In genomic region chr18:46250812-46251173, GRCh38 we compare ENCODE assay signal across 9 cellular contexts.
DNase-seq lines count a peak whose midpoint lies in the region; ATAC-seq and TF ChIP-seq lines count a peak whose summit lies in the region.
"Had no signal": no experiment of that assay in that cellular context is flagged by ENCODE, and none has a peak within 500 bp of the region (broad histone marks: within the 10 kb centered on the region; RNA-seq: fewer than 3 reads in every experiment).

No MANE protein-coding gene starts in this region.

- H3K9me3 ChIP-seq in HEK293 (ENCODE audit: control insufficient read depth, insufficient read depth, low read depth, low read length), result no peaks in the 10 kb centered on the region
- no peaks in the 10 kb centered on the region for H3K9me3 ChIP-seq in mesodermal cell (ENCODE audit: control insufficient read depth, low read length)

- H3K36me3 Mint-ChIP-seq in CD14-positive monocyte, result peaks cover 19 to 32% of the 10 kb centered on the region in 2 donors
- peaks cover 53% of the 10 kb centered on the region for H3K36me3 Mint-ChIP-seq in activated CD8-positive, alpha-beta T cell treated with anti-CD3 and anti-CD28 coated beads for 36 hours (ENCODE audit: low read depth)

- H3K27ac Mint-ChIP-seq in CD14-positive monocyte, result peak overlapping the region; percentile 87 to 96 (median 94)
- peak overlapping the region; percentile 91 for H3K27ac Mint-ChIP-seq in activated CD8-positive, alpha-beta T cell treated with anti-CD3 and anti-CD28 coated beads for 36 hours

- peaks cover 0 to 7% of the 10 kb centered on the region in 2 experiments; a peak in 2 of 3 replicates for H3K36me3 ChIP-seq in HEK293 (ENCODE audit: control insufficient read depth in 2 of 2, insufficient read depth in 1 of 2, low read length in 2 of 2)
- H3K36me3 ChIP-seq in mesodermal cell (ENCODE audit: control insufficient read depth, insufficient read depth, low read length), result peaks cover 12% of the 10 kb centered on the region

- H3K4me3 ChIP-seq in HEK293 (ENCODE audit: low read depth, low read length) (no peak overlapping the region), mesodermal cell (ENCODE audit: extremely low read depth, insufficient read depth, low read length, poor library complexity, severe bottlenecking) (no peak overlapping the region)

- DNase-seq in CD14-positive monocyte (ENCODE audit: low spot score), result no peak
- DNase-seq in activated CD8-positive, alpha-beta T cell treated with anti-CD3 and anti-CD28 coated beads for 36 hours, result no peak
- DNase-seq in NCI-H1092 treated with DMSO at 0.1 percent for 48 hours (lab: John Stamatoyannopoulos, UW), result no peak
- DNase-seq in putamen (ENCODE audit: low spot score), result no peak
- DNase-seq in middle frontal gyrus (ENCODE audit: extremely low spot score, low spot score), result no peak
- DNase-seq: NCI-H524 treated with DMSO at 0.1 percent for 48 hours had no signal

- H3K4me1 ChIP-seq in HEK293 (ENCODE audit: control insufficient read depth, insufficient read depth, low read length) (peaks cover 15% of the 10 kb centered on the region), mesodermal cell (ENCODE audit: control insufficient read depth, insufficient read depth, low read length, poor library complexity, severe bottlenecking) (peaks cover 13% of the 10 kb centered on the region)

- peaks cover 0 to 3% (median 3%) of the 10 kb centered on the region in 3 donors for H3K27me3 Mint-ChIP-seq in CD14-positive monocyte (ENCODE audit: low read depth in 3 of 3)
- no peaks in the 10 kb centered on the region for H3K27me3 Mint-ChIP-seq in activated CD8-positive, alpha-beta T cell treated with anti-CD3 and anti-CD28 coated beads for 36 hours

- intact Hi-C loops in CD14-positive monocyte (cut with micrococcal nuclease), result no loop called here
- intact Hi-C loops in activated CD8-positive, alpha-beta T cell treated with anti-CD3 and anti-CD28 coated beads for 36 hours (cut with micrococcal nuclease), result loop anchor here (5.0 kb wide), 3 partner anchors 38 to 93 kb away; a partner anchor contains a TSS

- POLR2A ChIA-PET in HEK293 (lab: Yijun Ruan, JAX), result interaction anchor here (0.6 to 0.8 kb wide), 4 partner anchors 39 to 139 kb away, joined by 3 to 5 read pairs (median 4); a partner anchor contains a TSS
- POLR2A ChIA-PET in activated CD8-positive, alpha-beta T cell treated with anti-CD3 and anti-CD28 coated beads for 36 hours (lab: Charles Lee), result interaction anchor here (1.3 to 3.4 kb wide), 3 partner anchors 11 to 76 kb away, joined by 3 to 21 read pairs (median 6); a partner anchor contains a TSS

- no peak for TF ChIP-seq CTCF in CD14-positive monocyte (IDR thresholded peaks at IDR 0.05)
- TF ChIP-seq CTCF in HEK293 (tag by site-specific recombination; IDR thresholded peaks at IDR 0.05), result no peak
- no peak for TF ChIP-seq CTCF in activated CD8-positive, alpha-beta T cell treated with anti-CD3 and anti-CD28 coated beads for 36 hours (IDR thresholded peaks at IDR 0.05)

- no CpG with 5 or more reads among the region's 2 CpGs for WGBS in mesodermal cell (ENCODE audit: insufficient coverage in 2 of 2), 2 experiments

- H3K27ac ChIP-seq in HEK293 (ENCODE audit: extremely low read depth, low read depth, low read length), result 0 out of 2 replicates have a peak overlapping the region, but pooled peaks have one; percentile 37
- H3K27ac ChIP-seq in mesodermal cell (ENCODE audit: low read depth, low read length, severe bottlenecking), result peak overlapping the region; percentile 50

- peaks cover 37% of the 10 kb centered on the region for H3K4me1 Mint-ChIP-seq in CD14-positive monocyte
- H3K4me1 Mint-ChIP-seq in activated CD8-positive, alpha-beta T cell treated with anti-CD3 and anti-CD28 coated beads for 36 hours (ENCODE audit: low read depth), result peaks cover 66% of the 10 kb centered on the region

- CTCF ChIA-PET in HEK293 (lab: Yijun Ruan, JAX), result interaction anchor here (0.6 to 2.2 kb wide), 3 partner anchors 23 to 82 kb away, joined by 3 to 9 read pairs (median 3); no protein-coding TSS in a partner anchor
- CTCF ChIA-PET in activated CD8-positive, alpha-beta T cell treated with anti-CD3 and anti-CD28 coated beads for 36 hours (lab: Charles Lee), result interaction anchor here (0.7 to 4.7 kb wide), 4 partner anchors 10 to 407 kb away, joined by 3 to 38 read pairs (median 3); a partner anchor contains a TSS

- no peaks in the 10 kb centered on the region for H3K9me3 Mint-ChIP-seq in CD14-positive monocyte
- H3K9me3 Mint-ChIP-seq in activated CD8-positive, alpha-beta T cell treated with anti-CD3 and anti-CD28 coated beads for 36 hours, result no peaks in the 10 kb centered on the region

- peak overlapping the region; percentile 58 to 93 for H3K4me3 Mint-ChIP-seq in CD14-positive monocyte
- peak overlapping the region; percentile 50 for H3K4me3 Mint-ChIP-seq in activated CD8-positive, alpha-beta T cell treated with anti-CD3 and anti-CD28 coated beads for 36 hours

- ATAC-seq in activated CD8-positive, alpha-beta T cell treated with anti-CD3 and anti-CD28 coated beads for 36 hours, result peak; percentile 19
- ATAC-seq in GM21447 (IDR thresholded peaks at IDR 0.05; ENCODE audit: unreplicated experiment), result no peak

TF ChIP-seq in HEK293, 187 proteins besides CTCF, POLR2A, EP300 and RAD21 (continues in another document):
- TF ChIP-seq KLF16 (tag by site-specific recombination; IDR thresholded peaks at IDR 0.05) (no peak), KLF7 (tag by site-specific recombination; IDR thresholded peaks at IDR 0.05; ENCODE audit: borderline replicate concordance) (0 out of 2 replicates have a peak, but pooled peaks have one; percentile 3), KLF1 (tag by site-specific recombination; IDR thresholded peaks at IDR 0.05) (no peak), ZFP37 (tag by site-specific recombination; IDR thresholded peaks at IDR 0.05) (no peak), ZBTB44 (tag by site-specific recombination; IDR thresholded peaks at IDR 0.05) (no peak), ZNF600 (tag by site-specific recombination; IDR thresholded peaks at IDR 0.05) (0 out of 2 replicates have a peak, but pooled peaks have one; percentile 28), ZBTB26 (tag by site-specific recombination; optimal IDR thresholded peaks at IDR 0.05) (no peak), ZNF114 (tag by site-specific recombination; IDR thresholded peaks at IDR 0.05) (no peak), ZNF768 (tag by site-specific recombination; IDR thresholded peaks at IDR 0.05) (no peak), SP7 (tag by site-specific recombination; IDR thresholded peaks at IDR 0.05) (no peak), ZNF433 (tag by site-specific recombination; IDR thresholded peaks at IDR 0.05; ENCODE audit: low read depth) (no peak), ZNF175 (tag by site-specific recombination; IDR thresholded peaks at IDR 0.05) (no peak), OSR2 (tag by site-specific recombination; IDR thresholded peaks at IDR 0.05) (no peak), ZBTB11 (tag by site-specific recombination; conservative IDR thresholded peaks at IDR 0.05; ENCODE audit: low read depth) (no peak)
